30 cellular contexts compared by ENCODE assay signal in genomic region chr6:63675138-63675537, GRCh38.
"Had no signal": no experiment of that assay in that cellular context is flagged by ENCODE, and none has a peak within 500 bp of the region (broad histone marks: within the 10 kb centered on the region; RNA-seq: fewer than 3 reads in every experiment).

No MANE protein-coding gene starts in this region.

- H3K4me3 ChIP-seq: breast epithelium, K562, SJCRH30 had no signal

- ATAC-seq: activated T-cell treated with anti-CD3 and anti-CD28 coated beads, Interleukin-2, amount 50 U/mL, for 72 hours; K562; Panc1 had no signal

- H3K4me1 Mint-ChIP-seq: activated naive CD4-positive, alpha-beta T cell treated with anti-CD3 and anti-CD28 coated beads, Interleukin-2, amount 10 ng/mL, durations not matched to agents 7 days and 5 days had no signal

- H3K27ac Mint-ChIP-seq: activated CD4-positive, alpha-beta memory T cell treated with anti-CD3 and anti-CD28 coated beads for 36 hours; activated CD4-positive, alpha-beta T cell treated with anti-CD3 and anti-CD28 coated beads, Interleukin-2, amount 10 ng/mL, durations not matched to agents 7 days and 5 days; activated naive CD4-positive, alpha-beta T cell treated with anti-CD3 and anti-CD28 coated beads, Interleukin-2, amount 10 ng/mL, durations not matched to agents 7 days and 5 days; activated naive CD8-positive, alpha-beta T cell treated with anti-CD3 and anti-CD28 coated beads, Interleukin-2, amount 10 ng/mL, durations not matched to agents 7 days and 5 days; activated T-cell treated with anti-CD3 and anti-CD28 coated beads, Interleukin-2, amount 50 U/mL, for 72 hours; activated T-helper 2 cell treated with anti-CD3 and anti-CD28 coated beads, Interferon-gamma antibody, Interleukin-2, Interleukin-4, amounts not matched to agents 10 μg/mL and 5 μg/mL and 100 μg/mL, durations not matched to agents 14 hours and 24 hours and 36 hours had no signal

- H3K9ac ChIP-seq: SK-N-SH had no signal

- DNase-seq: activated CD4-positive, alpha-beta memory T cell treated with anti-CD3 and anti-CD28 coated beads for 36 hours; activated CD4-positive, alpha-beta T cell treated with anti-CD3 and anti-CD28 coated beads, Interleukin-2, amount 10 ng/mL, durations not matched to agents 7 days and 5 days; activated CD4-positive, CD25-positive, alpha-beta regulatory T cell; activated CD8-positive, alpha-beta memory T cell treated with anti-CD3 and anti-CD28 coated beads, Interleukin-2, amount 50 U/mL, for 4 hours; activated gamma-delta T cell treated with Interleukin-2 at 50 U/mL for 16 hours; activated naive CD4-positive, alpha-beta T cell treated with anti-CD3 and anti-CD28 coated beads, Interleukin-2, amount 10 ng/mL, durations not matched to agents 7 days and 5 days; activated naive CD8-positive, alpha-beta T cell treated with anti-CD3 and anti-CD28 coated beads, Interleukin-2, amount 10 ng/mL, durations not matched to agents 7 days and 5 days; activated T-cell treated with anti-CD3 and anti-CD28 coated beads, Interleukin-2, amount 50 U/mL, for 72 hours; aorta; caudate nucleus; Karpas-422; MM.1S; NCI-H1105; NCI-H1436 treated with DMSO at 0.1 percent for 48 hours; NCI-H187; NCI-H2081 treated with DMSO at 0.1 percent for 48 hours; NCI-H510A treated with DMSO at 0.1 percent for 48 hours; NCI-H69; NK-92 treated with Interleukin-12 subunit alpha and Interleukin-12 subunit beta, amount 100 ng/mL, for 24 hours; OCI-M1; Right ventricle myocardium superior; SJCRH30; SK-N-SH; T-helper 1 cell had no signal

- H3K9me3 Mint-ChIP-seq: activated CD4-positive, alpha-beta memory T cell treated with anti-CD3 and anti-CD28 coated beads for 36 hours; activated CD4-positive, alpha-beta T cell treated with anti-CD3 and anti-CD28 coated beads, Interleukin-2, amount 10 ng/mL, durations not matched to agents 7 days and 5 days; activated naive CD4-positive, alpha-beta T cell treated with anti-CD3 and anti-CD28 coated beads, Interleukin-2, amount 10 ng/mL, durations not matched to agents 7 days and 5 days; activated naive CD8-positive, alpha-beta T cell treated with anti-CD3 and anti-CD28 coated beads, Interleukin-2, amount 10 ng/mL, durations not matched to agents 7 days and 5 days; activated T-cell treated with anti-CD3 and anti-CD28 coated beads, Interleukin-2, amount 50 U/mL, for 72 hours; activated T-helper 2 cell treated with anti-CD3 and anti-CD28 coated beads, Interferon-gamma antibody, Interleukin-2, Interleukin-4, amounts not matched to agents 10 μg/mL and 5 μg/mL and 100 μg/mL, durations not matched to agents 14 hours and 24 hours and 36 hours had no signal

- H3K27me3 Mint-ChIP-seq: activated CD4-positive, alpha-beta memory T cell treated with anti-CD3 and anti-CD28 coated beads for 36 hours; activated CD4-positive, alpha-beta T cell treated with anti-CD3 and anti-CD28 coated beads, Interleukin-2, amount 10 ng/mL, durations not matched to agents 7 days and 5 days; activated naive CD4-positive, alpha-beta T cell treated with anti-CD3 and anti-CD28 coated beads, Interleukin-2, amount 10 ng/mL, durations not matched to agents 7 days and 5 days; activated naive CD8-positive, alpha-beta T cell treated with anti-CD3 and anti-CD28 coated beads, Interleukin-2, amount 10 ng/mL, durations not matched to agents 7 days and 5 days had no signal

- H3K27me3 ChIP-seq: breast epithelium, SJCRH30 had no signal

- H3K4me3 Mint-ChIP-seq: activated CD4-positive, alpha-beta memory T cell treated with anti-CD3 and anti-CD28 coated beads for 36 hours; activated CD4-positive, alpha-beta T cell treated with anti-CD3 and anti-CD28 coated beads, Interleukin-2, amount 10 ng/mL, durations not matched to agents 7 days and 5 days; activated naive CD4-positive, alpha-beta T cell treated with anti-CD3 and anti-CD28 coated beads, Interleukin-2, amount 10 ng/mL, durations not matched to agents 7 days and 5 days; activated naive CD8-positive, alpha-beta T cell treated with anti-CD3 and anti-CD28 coated beads, Interleukin-2, amount 10 ng/mL, durations not matched to agents 7 days and 5 days; activated T-cell treated with anti-CD3 and anti-CD28 coated beads, Interleukin-2, amount 50 U/mL, for 72 hours had no signal

- H3K9me3 ChIP-seq: breast epithelium, SJCRH30, SK-N-SH had no signal

- H3K4me1 ChIP-seq: breast epithelium, SJCRH30 had no signal

- H3K36me3 ChIP-seq: breast epithelium had no signal

- H3K27ac ChIP-seq: breast epithelium, RWPE1, SJCRH30, VCaP had no signal
